ENCODE assay signal across 2 cellular contexts in genomic region chr12:77097846-77098245, GRCh38.
TF ChIP-seq lines count a peak whose summit lies in the region.

No MANE protein-coding gene starts in this region.

TF ChIP-seq in GM23338, 12 proteins besides CTCF, POLR2A, EP300 and RAD21 (continued from another document):
- TF ChIP-seq, protein P1, sequence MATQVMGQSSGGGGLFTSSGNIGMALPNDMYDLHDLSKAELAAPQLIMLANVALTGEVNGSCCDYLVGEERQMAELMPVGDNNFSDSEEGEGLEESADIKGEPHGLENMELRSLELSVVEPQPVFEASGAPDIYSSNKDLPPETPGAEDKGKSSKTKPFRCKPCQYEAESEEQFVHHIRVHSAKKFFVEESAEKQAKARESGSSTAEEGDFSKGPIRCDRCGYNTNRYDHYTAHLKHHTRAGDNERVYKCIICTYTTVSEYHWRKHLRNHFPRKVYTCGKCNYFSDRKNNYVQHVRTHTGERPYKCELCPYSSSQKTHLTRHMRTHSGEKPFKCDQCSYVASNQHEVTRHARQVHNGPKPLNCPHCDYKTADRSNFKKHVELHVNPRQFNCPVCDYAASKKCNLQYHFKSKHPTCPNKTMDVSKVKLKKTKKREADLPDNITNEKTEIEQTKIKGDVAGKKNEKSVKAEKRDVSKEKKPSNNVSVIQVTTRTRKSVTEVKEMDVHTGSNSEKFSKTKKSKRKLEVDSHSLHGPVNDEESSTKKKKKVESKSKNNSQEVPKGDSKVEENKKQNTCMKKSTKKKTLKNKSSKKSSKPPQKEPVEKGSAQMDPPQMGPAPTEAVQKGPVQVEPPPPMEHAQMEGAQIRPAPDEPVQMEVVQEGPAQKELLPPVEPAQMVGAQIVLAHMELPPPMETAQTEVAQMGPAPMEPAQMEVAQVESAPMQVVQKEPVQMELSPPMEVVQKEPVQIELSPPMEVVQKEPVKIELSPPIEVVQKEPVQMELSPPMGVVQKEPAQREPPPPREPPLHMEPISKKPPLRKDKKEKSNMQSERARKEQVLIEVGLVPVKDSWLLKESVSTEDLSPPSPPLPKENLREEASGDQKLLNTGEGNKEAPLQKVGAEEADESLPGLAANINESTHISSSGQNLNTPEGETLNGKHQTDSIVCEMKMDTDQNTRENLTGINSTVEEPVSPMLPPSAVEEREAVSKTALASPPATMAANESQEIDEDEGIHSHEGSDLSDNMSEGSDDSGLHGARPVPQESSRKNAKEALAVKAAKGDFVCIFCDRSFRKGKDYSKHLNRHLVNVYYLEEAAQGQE (IDR thresholded peaks at IDR 0.05; ENCODE audit: unreplicated experiment): no peak
- TF ChIP-seq EZH2 (IDR thresholded peaks at IDR 0.05; ENCODE audit: low read depth, unreplicated experiment) (no peak), POLR2AphosphoS5 (IDR thresholded peaks at IDR 0.05; ENCODE audit: low read depth) (no peak), ZNF114 (CRISPR knock-in tag; IDR thresholded peaks at IDR 0.05) (no peak), ZNF462 (CRISPR knock-in tag; IDR thresholded peaks at IDR 0.05) (no peak), NANOG (IDR thresholded peaks at IDR 0.05; ENCODE audit: borderline replicate concordance) (no peak)
TF ChIP-seq in GM23338: peak in this region for 0.

TF ChIP-seq in WTC11, 78 proteins besides CTCF, POLR2A, EP300 and RAD21 (continued from another document):
- TF ChIP-seq, protein P2, sequence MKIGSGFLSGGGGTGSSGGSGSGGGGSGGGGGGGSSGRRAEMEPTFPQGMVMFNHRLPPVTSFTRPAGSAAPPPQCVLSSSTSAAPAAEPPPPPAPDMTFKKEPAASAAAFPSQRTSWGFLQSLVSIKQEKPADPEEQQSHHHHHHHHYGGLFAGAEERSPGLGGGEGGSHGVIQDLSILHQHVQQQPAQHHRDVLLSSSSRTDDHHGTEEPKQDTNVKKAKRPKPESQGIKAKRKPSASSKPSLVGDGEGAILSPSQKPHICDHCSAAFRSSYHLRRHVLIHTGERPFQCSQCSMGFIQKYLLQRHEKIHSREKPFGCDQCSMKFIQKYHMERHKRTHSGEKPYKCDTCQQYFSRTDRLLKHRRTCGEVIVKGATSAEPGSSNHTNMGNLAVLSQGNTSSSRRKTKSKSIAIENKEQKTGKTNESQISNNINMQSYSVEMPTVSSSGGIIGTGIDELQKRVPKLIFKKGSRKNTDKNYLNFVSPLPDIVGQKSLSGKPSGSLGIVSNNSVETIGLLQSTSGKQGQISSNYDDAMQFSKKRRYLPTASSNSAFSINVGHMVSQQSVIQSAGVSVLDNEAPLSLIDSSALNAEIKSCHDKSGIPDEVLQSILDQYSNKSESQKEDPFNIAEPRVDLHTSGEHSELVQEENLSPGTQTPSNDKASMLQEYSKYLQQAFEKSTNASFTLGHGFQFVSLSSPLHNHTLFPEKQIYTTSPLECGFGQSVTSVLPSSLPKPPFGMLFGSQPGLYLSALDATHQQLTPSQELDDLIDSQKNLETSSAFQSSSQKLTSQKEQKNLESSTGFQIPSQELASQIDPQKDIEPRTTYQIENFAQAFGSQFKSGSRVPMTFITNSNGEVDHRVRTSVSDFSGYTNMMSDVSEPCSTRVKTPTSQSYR (CRISPR knock-in tag; IDR thresholded peaks at IDR 0.05): no peak
- TF ChIP-seq, protein P3, sequence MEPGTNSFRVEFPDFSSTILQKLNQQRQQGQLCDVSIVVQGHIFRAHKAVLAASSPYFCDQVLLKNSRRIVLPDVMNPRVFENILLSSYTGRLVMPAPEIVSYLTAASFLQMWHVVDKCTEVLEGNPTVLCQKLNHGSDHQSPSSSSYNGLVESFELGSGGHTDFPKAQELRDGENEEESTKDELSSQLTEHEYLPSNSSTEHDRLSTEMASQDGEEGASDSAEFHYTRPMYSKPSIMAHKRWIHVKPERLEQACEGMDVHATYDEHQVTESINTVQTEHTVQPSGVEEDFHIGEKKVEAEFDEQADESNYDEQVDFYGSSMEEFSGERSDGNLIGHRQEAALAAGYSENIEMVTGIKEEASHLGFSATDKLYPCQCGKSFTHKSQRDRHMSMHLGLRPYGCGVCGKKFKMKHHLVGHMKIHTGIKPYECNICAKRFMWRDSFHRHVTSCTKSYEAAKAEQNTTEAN (CRISPR knock-in tag; IDR thresholded peaks at IDR 0.05): no peak
- TF ChIP-seq GABPB1 (CRISPR knock-in tag; IDR thresholded peaks at IDR 0.05) (no peak), FOXJ3 (CRISPR knock-in tag; IDR thresholded peaks at IDR 0.05; ENCODE audit: borderline replicate concordance) (no peak), NR2C2 (CRISPR knock-in tag; IDR thresholded peaks at IDR 0.05) (no peak), NR1H2 (CRISPR knock-in tag; IDR thresholded peaks at IDR 0.05) (no peak), ZNF512 (CRISPR knock-in tag; IDR thresholded peaks at IDR 0.05; ENCODE audit: borderline replicate concordance) (no peak), RORB (CRISPR knock-in tag; IDR thresholded peaks at IDR 0.05) (no peak), ELF4 (CRISPR knock-in tag; IDR thresholded peaks at IDR 0.05; ENCODE audit: low read depth) (no peak), FOXK1 (CRISPR knock-in tag; IDR thresholded peaks at IDR 0.05) (no peak)
- TF ChIP-seq, protein P4, sequence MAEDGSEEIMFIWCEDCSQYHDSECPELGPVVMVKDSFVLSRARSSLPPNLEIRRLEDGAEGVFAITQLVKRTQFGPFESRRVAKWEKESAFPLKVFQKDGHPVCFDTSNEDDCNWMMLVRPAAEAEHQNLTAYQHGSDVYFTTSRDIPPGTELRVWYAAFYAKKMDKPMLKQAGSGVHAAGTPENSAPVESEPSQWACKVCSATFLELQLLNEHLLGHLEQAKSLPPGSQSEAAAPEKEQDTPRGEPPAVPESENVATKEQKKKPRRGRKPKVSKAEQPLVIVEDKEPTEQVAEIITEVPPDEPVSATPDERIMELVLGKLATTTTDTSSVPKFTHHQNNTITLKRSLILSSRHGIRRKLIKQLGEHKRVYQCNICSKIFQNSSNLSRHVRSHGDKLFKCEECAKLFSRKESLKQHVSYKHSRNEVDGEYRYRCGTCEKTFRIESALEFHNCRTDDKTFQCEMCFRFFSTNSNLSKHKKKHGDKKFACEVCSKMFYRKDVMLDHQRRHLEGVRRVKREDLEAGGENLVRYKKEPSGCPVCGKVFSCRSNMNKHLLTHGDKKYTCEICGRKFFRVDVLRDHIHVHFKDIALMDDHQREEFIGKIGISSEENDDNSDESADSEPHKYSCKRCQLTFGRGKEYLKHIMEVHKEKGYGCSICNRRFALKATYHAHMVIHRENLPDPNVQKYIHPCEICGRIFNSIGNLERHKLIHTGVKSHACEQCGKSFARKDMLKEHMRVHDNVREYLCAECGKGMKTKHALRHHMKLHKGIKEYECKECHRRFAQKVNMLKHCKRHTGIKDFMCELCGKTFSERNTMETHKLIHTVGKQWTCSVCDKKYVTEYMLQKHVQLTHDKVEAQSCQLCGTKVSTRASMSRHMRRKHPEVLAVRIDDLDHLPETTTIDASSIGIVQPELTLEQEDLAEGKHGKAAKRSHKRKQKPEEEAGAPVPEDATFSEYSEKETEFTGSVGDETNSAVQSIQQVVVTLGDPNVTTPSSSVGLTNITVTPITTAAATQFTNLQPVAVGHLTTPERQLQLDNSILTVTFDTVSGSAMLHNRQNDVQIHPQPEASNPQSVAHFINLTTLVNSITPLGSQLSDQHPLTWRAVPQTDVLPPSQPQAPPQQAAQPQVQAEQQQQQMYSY (CRISPR knock-in tag; IDR thresholded peaks at IDR 0.05): no peak
